Comparison of ENCODE assay signal across 18 cellular contexts in the genomic region with DNA sequence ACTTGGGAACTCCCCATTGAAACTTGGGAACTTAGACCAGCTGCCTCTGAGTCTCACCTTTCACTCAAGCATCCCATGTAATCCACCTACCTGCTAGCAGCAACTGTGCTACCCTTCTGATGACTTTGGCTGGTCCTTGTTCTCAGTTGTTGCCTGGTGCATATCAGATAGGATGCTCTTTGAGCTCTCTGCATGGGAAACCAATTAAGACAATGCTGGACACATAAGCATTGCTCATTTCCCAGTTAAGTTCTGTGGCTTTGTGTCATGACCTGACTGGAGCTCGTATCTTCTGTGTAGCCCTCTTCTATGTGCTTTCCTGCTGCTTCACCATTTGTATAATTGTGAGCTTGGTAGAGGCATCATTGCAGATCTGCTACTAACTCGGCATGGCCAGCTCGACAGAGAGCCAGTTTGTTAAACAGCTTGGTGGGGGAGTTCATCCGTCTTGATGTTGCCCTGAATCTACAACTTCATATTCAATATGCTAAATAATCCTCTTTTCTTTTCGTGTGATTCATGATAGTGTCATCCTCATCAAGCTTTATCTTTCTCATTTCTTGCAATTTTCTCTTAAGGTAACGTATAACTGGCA.
DNase-seq lines count a peak whose midpoint lies in the region; ATAC-seq and TF ChIP-seq lines count a peak whose summit lies in the region.
"Had no signal": no experiment of that assay in that cellular context is flagged by ENCODE, and none has a peak within 500 bp of the region (broad histone marks: within the 10 kb centered on the region; RNA-seq: fewer than 3 reads in every experiment).

No MANE protein-coding gene starts in this region.

- WGBS in SK-N-SH (ENCODE audit: low lambda C conversion rate): 33% methylated on average over 6 of the region's 6 CpGs

- peaks cover 41% of the 10 kb centered on the region for H3K4me1 Mint-ChIP-seq in MCF 10A (ENCODE audit: insufficient read depth, unreplicated experiment)
- H3K4me1 Mint-ChIP-seq: activated naive CD4-positive, alpha-beta T cell treated with anti-CD3 and anti-CD28 coated beads, Interleukin-2, amount 10 ng/mL, durations not matched to agents 7 days and 5 days; brain; immature natural killer cell; mesothelial cell of epicardium had no signal

- H3K9me3 Mint-ChIP-seq in MCF 10A (ENCODE audit: unreplicated experiment): no peaks in the 10 kb centered on the region
- H3K9me3 Mint-ChIP-seq: activated naive CD4-positive, alpha-beta T cell treated with anti-CD3 and anti-CD28 coated beads, Interleukin-2, amount 10 ng/mL, durations not matched to agents 7 days and 5 days; brain; immature natural killer cell; mesothelial cell of epicardium had no signal

- H3K9ac ChIP-seq in SK-N-SH: peak overlapping the region; percentile 55; the same call in 1 of the 2 replicates

- H3K4me3 ChIP-seq in breast epithelium (no peak overlapping the region), SK-N-SH (ENCODE audit: low read depth in 2 of 2, low read length in 1 of 2) (no peak overlapping the region), fibroblast of the aortic adventitia (ENCODE audit: low read depth, low read length) (no peak overlapping the region), lower lobe of right lung (no peak overlapping the region)

- peaks cover 48% of the 10 kb centered on the region for H3F3A ChIP-seq in SK-N-SH (replicated peaks; ENCODE audit: insufficient read depth)

- no TSS peak for BruUV-seq in MCF 10A (replicated peaks; lab: Mats Ljungman, UMichigan)

- H3K36me3 Mint-ChIP-seq in MCF 10A (ENCODE audit: insufficient read depth, unreplicated experiment): no peaks in the 10 kb centered on the region
- H3K36me3 Mint-ChIP-seq: activated naive CD4-positive, alpha-beta T cell treated with anti-CD3 and anti-CD28 coated beads, Interleukin-2, amount 10 ng/mL, durations not matched to agents 7 days and 5 days; brain; mesothelial cell of epicardium had no signal

- DNase-seq in MCF 10A (ENCODE audit: unreplicated experiment): peak; percentile 38
- no peak for DNase-seq in breast epithelium (ENCODE audit: low spot score in 2 of 2)
- no peak for DNase-seq in SK-N-SH
- DNase-seq in fibroblast of the aortic adventitia (ENCODE audit: low read depth): peak; percentile 63
- DNase-seq in NCI-H2196 treated with DMSO at 0.1 percent for 48 hours (lab: John Stamatoyannopoulos, UW; ENCODE audit: unreplicated experiment): no peak
- no peak for DNase-seq in lower lobe of right lung
- DNase-seq in inferior parietal cortex (ENCODE audit: extremely low spot score): no peak
- DNase-seq in ecto neural progenitor cell (ENCODE audit: low spot score): no peak
- DNase-seq: activated naive CD4-positive, alpha-beta T cell treated with anti-CD3 and anti-CD28 coated beads, Interleukin-2, amount 10 ng/mL, durations not matched to agents 7 days and 5 days; effector CD8-positive, alpha-beta T cell; immature natural killer cell; KG1; NCI-H1417 treated with DMSO at 0.1 percent for 48 hours; stimulated activated CD4-positive, alpha-beta T cell treated with anti-CD3 and anti-CD28 coated beads, Interleukin-4, amount 100 ng/mL, for 24 hours had no signal

- H3K27ac ChIP-seq in breast epithelium: no peak overlapping the region
- H3K27ac ChIP-seq in SK-N-SH (ENCODE audit: low read depth in 2 of 2, low read length in 1 of 2): peak overlapping the region in 1 of 2 experiments; percentile 90; a peak in 2 of 4 replicates
- no peak overlapping the region for H3K27ac ChIP-seq in lower lobe of right lung
- H3K27ac ChIP-seq: neutrophil had no signal

- ATAC-seq in lower lobe of right lung: no peak
- ATAC-seq: sciatic nerve had no signal

- H3K4me2 ChIP-seq in SK-N-SH: peak overlapping the region; percentile 54; the same call in 1 of the 2 replicates

- CTCF ChIA-PET in MCF 10A (lab: Yijun Ruan, JAX) (interaction anchor here (0.9 to 1.1 kb wide), 3 partner anchors 9 to 217 kb away, joined by 3 to 5 read pairs (median 4); no protein-coding TSS in a partner anchor), SK-N-SH (lab: Yijun Ruan, JAX) (no interaction called here)

- TF ChIP-seq CTCF in MCF 10A (IDR thresholded peaks at IDR 0.05; ENCODE audit: unreplicated experiment) (no peak), breast epithelium (IDR thresholded peaks at IDR 0.05) (no peak), SK-N-SH (IDR thresholded peaks at IDR 0.05) (no peak), fibroblast of the aortic adventitia (IDR thresholded peaks at IDR 0.05; ENCODE audit: insufficient read depth, low read length) (no peak), lower lobe of right lung (IDR thresholded peaks at IDR 0.05) (no peak)

- peak in 1 of 2 experiments; percentile 60; a peak in 1 of 4 replicates for TF ChIP-seq EP300 in SK-N-SH (IDR thresholded peaks at IDR 0.05; ENCODE audit: borderline replicate concordance in 1 of 2, low read depth in 1 of 2, low read length in 1 of 2)

- intact Hi-C loops in MCF 10A (cut with micrococcal nuclease): loop anchor here (5.0 to 10.0 kb wide), 2 partner anchors 110 to 573 kb away; no protein-coding TSS in a partner anchor
- intact Hi-C loops in breast epithelium (cut with DNase I; ENCODE audit: low total_unique reads): no loop called here
- intact Hi-C loops in lower lobe of right lung (cut with DNase I): no loop called here

- H3K79me2 ChIP-seq in SK-N-SH (ENCODE audit: insufficient read depth): no peaks in the 10 kb centered on the region

- no peaks in the 10 kb centered on the region for H3K9me2 ChIP-seq in SK-N-SH

- H3K27me3 Mint-ChIP-seq in MCF 10A (ENCODE audit: insufficient read depth, unreplicated experiment): no peaks in the 10 kb centered on the region
- H3K27me3 Mint-ChIP-seq: activated naive CD4-positive, alpha-beta T cell treated with anti-CD3 and anti-CD28 coated beads, Interleukin-2, amount 10 ng/mL, durations not matched to agents 7 days and 5 days; brain had no signal

- H3K27me3 ChIP-seq in breast epithelium: no peaks in the 10 kb centered on the region
- no peaks in the 10 kb centered on the region for H3K27me3 ChIP-seq in SK-N-SH (ENCODE audit: insufficient read depth)
- H3K27me3 ChIP-seq in lower lobe of right lung (ENCODE audit: low read depth): no peaks in the 10 kb centered on the region
- H3K27me3 ChIP-seq: neutrophil had no signal

- H3K4me1 ChIP-seq in breast epithelium: no peaks in the 10 kb centered on the region
- peaks cover 0 to 51% of the 10 kb centered on the region in 2 experiments; a peak in 3 of 4 replicates for H3K4me1 ChIP-seq in SK-N-SH (ENCODE audit: control insufficient read depth in 1 of 2, insufficient read depth in 2 of 2, low read depth in 1 of 2, low read length in 1 of 2)
- H3K4me1 ChIP-seq in lower lobe of right lung: peaks cover 10% of the 10 kb centered on the region

- H2AFZ ChIP-seq in SK-N-SH (ENCODE audit: low read depth): 0 out of 2 replicates have a peak overlapping the region, but pooled peaks have one; percentile 61

- TF ChIP-seq POLR2A in breast epithelium (IDR thresholded peaks at IDR 0.05): no peak

- H3K4me3 Mint-ChIP-seq in MCF 10A (ENCODE audit: unreplicated experiment): no peak overlapping the region
- H3K4me3 Mint-ChIP-seq: activated naive CD4-positive, alpha-beta T cell treated with anti-CD3 and anti-CD28 coated beads, Interleukin-2, amount 10 ng/mL, durations not matched to agents 7 days and 5 days; brain; immature natural killer cell; mesothelial cell of epicardium had no signal

- POLR2A ChIA-PET in MCF 10A (lab: Yijun Ruan, JAX): interaction anchor here (0.6 to 1.0 kb wide), 2 partner anchors 157 to 1659 kb away, joined by 3 to 4 read pairs; no protein-coding TSS in a partner anchor
- POLR2A ChIA-PET in SK-N-SH (lab: Yijun Ruan, JAX): no interaction called here

- H3K9me3 ChIP-seq in breast epithelium: no peaks in the 10 kb centered on the region
- no peaks in the 10 kb centered on the region for H3K9me3 ChIP-seq in SK-N-SH
- H3K9me3 ChIP-seq in lower lobe of right lung: no peaks in the 10 kb centered on the region
- H3K9me3 ChIP-seq: neutrophil had no signal

- H3K36me3 ChIP-seq in breast epithelium (no peaks in the 10 kb centered on the region), SK-N-SH (replicated peaks in 1 of 2; ENCODE audit: control insufficient read depth in 1 of 2, insufficient read depth in 2 of 2, low read length in 1 of 2) (no peaks in the 10 kb centered on the region), lower lobe of right lung (no peaks in the 10 kb centered on the region)
- H3K36me3 ChIP-seq: neutrophil had no signal

- no peaks in the 10 kb centered on the region for H4K20me1 ChIP-seq in SK-N-SH (ENCODE audit: insufficient read depth)

- TF ChIP-seq RAD21 in SK-N-SH (IDR thresholded peaks at IDR 0.05; ENCODE audit: low read length): no peak

- peak overlapping the region; percentile 23 for H3K27ac Mint-ChIP-seq in MCF 10A (ENCODE audit: low read depth, unreplicated experiment)
- H3K27ac Mint-ChIP-seq: activated naive CD4-positive, alpha-beta T cell treated with anti-CD3 and anti-CD28 coated beads, Interleukin-2, amount 10 ng/mL, durations not matched to agents 7 days and 5 days; immature natural killer cell; mesothelial cell of epicardium had no signal

TF ChIP-seq in SK-N-SH, 30 proteins besides CTCF, POLR2A, EP300 and RAD21 (continues in another document):
- TF ChIP-seq, protein P1, sequence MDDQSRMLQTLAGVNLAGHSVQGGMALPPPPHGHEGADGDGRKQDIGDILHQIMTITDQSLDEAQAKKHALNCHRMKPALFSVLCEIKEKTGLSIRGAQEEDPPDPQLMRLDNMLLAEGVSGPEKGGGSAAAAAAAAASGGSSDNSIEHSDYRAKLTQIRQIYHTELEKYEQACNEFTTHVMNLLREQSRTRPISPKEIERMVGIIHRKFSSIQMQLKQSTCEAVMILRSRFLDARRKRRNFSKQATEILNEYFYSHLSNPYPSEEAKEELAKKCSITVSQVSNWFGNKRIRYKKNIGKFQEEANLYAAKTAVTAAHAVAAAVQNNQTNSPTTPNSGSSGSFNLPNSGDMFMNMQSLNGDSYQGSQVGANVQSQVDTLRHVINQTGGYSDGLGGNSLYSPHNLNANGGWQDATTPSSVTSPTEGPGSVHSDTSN (IDR thresholded peaks at IDR 0.05): peak; percentile 60
- TF ChIP-seq RCOR1 (IDR thresholded peaks at IDR 0.05; ENCODE audit: low read length): no peak
- TF ChIP-seq TCF12 (IDR thresholded peaks at IDR 0.05): peak; percentile 86
- no peak for TF ChIP-seq GATA2 (CRISPR knock-in tag; IDR thresholded peaks at IDR 0.05)
- no peak for TF ChIP-seq RFX5 (IDR thresholded peaks at IDR 0.05; ENCODE audit: low read length)
- TF ChIP-seq, protein P2, sequence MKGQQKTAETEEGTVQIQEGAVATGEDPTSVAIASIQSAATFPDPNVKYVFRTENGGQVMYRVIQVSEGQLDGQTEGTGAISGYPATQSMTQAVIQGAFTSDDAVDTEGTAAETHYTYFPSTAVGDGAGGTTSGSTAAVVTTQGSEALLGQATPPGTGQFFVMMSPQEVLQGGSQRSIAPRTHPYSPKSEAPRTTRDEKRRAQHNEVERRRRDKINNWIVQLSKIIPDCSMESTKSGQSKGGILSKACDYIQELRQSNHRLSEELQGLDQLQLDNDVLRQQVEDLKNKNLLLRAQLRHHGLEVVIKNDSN (IDR thresholded peaks at IDR 0.05; ENCODE audit: borderline replicate concordance, low read depth): no peak
- TF ChIP-seq, protein P3, sequence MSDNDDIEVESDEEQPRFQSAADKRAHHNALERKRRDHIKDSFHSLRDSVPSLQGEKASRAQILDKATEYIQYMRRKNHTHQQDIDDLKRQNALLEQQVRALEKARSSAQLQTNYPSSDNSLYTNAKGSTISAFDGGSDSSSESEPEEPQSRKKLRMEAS (IDR thresholded peaks at IDR 0.05; ENCODE audit: low read depth): no peak

Comparison
In these comparisons a context has a peak if more than half of its experiments do, and no peak if none do; other contexts are left out.
1. DNase-seq: peak in MCF 10A (single experiment) and fibroblast of the aortic adventitia (single experiment); none in breast epithelium (0 of 2), SK-N-SH (single experiment), NCI-H2196 treated with DMSO at 0.1 percent for 48 hours (single experiment), lower lobe of right lung (single experiment), inferior parietal cortex (single experiment) and ecto neural progenitor cell (single experiment).